12 cellular contexts compared by ENCODE assay signal in the genomic region with DNA sequence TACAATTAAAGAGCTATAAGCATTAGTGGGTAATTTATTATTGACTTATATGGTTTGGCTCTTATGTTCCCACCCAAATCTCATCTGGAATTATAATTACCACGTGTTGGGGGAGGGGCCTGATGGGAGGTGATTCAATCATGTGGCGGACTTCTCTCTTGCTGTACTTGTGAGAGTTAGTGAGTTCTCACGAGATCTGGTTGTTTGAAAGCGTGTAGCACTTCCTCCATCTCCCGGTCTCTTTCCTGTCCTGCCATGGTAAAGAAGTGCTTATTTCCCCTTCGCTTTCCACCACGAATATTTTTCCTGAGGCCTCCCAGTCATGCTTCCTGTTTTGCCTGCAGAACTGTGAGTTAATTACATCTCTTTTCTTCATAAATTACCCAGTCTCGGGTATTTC. TPM values are rescaled to one million over a fixed set of nuclear protein-coding genes. Genes with fewer than 3 reads are reported as not detected.
A peak's percentile ranks its signal among the peaks of the same experiment; 100 is the strongest.
DNase-seq lines count a peak whose midpoint lies in the region; ATAC-seq, FAIRE-seq and TF ChIP-seq lines count a peak whose summit lies in the region.
"Had no signal": no experiment of that assay in that cellular context is flagged by ENCODE, and none has a peak within 500 bp of the region (broad histone marks: within the 10 kb centered on the region; RNA-seq: fewer than 3 reads in every experiment).

No MANE protein-coding gene starts in this region.

- intact Hi-C loops in sigmoid colon (cut with DNase I) = no loop called here

- peak overlapping the region in 3 of 6 donors; percentile 12 to 55 (median 21) for H3K27ac Mint-ChIP-seq in immature natural killer cell

- H3K36me3 Mint-ChIP-seq in immature natural killer cell = no peaks in the 10 kb centered on the region

- no peak for TF ChIP-seq CTCF in sigmoid colon (IDR thresholded peaks at IDR 0.05)

- H3K27me3 ChIP-seq in sigmoid colon = no peaks in the 10 kb centered on the region

- peaks cover 6 to 17% of the 10 kb centered on the region in 2 donors for H3K4me1 Mint-ChIP-seq in immature natural killer cell

- no peak overlapping the region for H3K27ac ChIP-seq in sigmoid colon
- H3K27ac ChIP-seq: pancreas had no signal

- no peaks in the 10 kb centered on the region for H3K36me3 ChIP-seq in sigmoid colon
- H3K36me3 ChIP-seq: pancreas had no signal

- no peaks in the 10 kb centered on the region for H3K9me3 Mint-ChIP-seq in immature natural killer cell

- H3K9me3 ChIP-seq in sigmoid colon = no peaks in the 10 kb centered on the region
- H3K9me3 ChIP-seq: pancreas had no signal

- TF ChIP-seq EP300 in sigmoid colon (IDR thresholded peaks at IDR 0.05) = no peak

- no peaks in the 10 kb centered on the region for H3K4me1 ChIP-seq in sigmoid colon
- H3K4me1 ChIP-seq: pancreas had no signal

- peak; percentile 40 for ATAC-seq in HG02623 (IDR thresholded peaks at IDR 0.05; ENCODE audit: unreplicated experiment)
- no peak for ATAC-seq in GM21367 (IDR thresholded peaks at IDR 0.05; ENCODE audit: unreplicated experiment)
- ATAC-seq in GM21825 (IDR thresholded peaks at IDR 0.05; ENCODE audit: unreplicated experiment) = no peak
- ATAC-seq: pancreas, SK-N-SH treated with all-trans-retinoic acid at 6 μM for 48 hours had no signal

- H3K4me3 Mint-ChIP-seq in immature natural killer cell = peak overlapping the region; percentile 54 to 78 (median 67)

- no peak overlapping the region for H3K4me3 ChIP-seq in sigmoid colon
- H3K4me3 ChIP-seq: pancreas had no signal

- in situ Hi-C loops in SK-MEL-5 (cut with HindIII; ENCODE audit: low pct_unique_long_range_greater_than_20kb, low sequenced_read_pairs) = no loop called here

- FAIRE-seq in GM12891 (lab: Jason Lieb, UNC) = peak; percentile 28
- FAIRE-seq: pancreas had no signal

- DNase-seq in GM12891 (ENCODE audit: insufficient read length, low spot score) = no peak
- peak; percentile 4 for DNase-seq in SK-MEL-5 (ENCODE audit: low read depth, low spot score)
- no peak for DNase-seq in immature natural killer cell
- no peak for DNase-seq in SHP77 treated with DMSO at 0.1 percent for 48 hours (lab: John Stamatoyannopoulos, UW)
- DNase-seq in sigmoid colon = no peak
- DNase-seq: effector memory CD4-positive, alpha-beta T cell; NCI-H187 treated with DMSO at 0.1 percent for 48 hours; pancreas had no signal

- TF ChIP-seq POLR2A in GM12891 (IDR thresholded peaks at IDR 0.05; ENCODE audit: low read depth, low read length) (no peak), sigmoid colon (IDR thresholded peaks at IDR 0.05) (no peak)

- peaks cover under 1 to 4% (median under 1%) of the 10 kb centered on the region in 3 donors for H3K27me3 Mint-ChIP-seq in immature natural killer cell (ENCODE audit: low read depth in 3 of 3)

- WGBS in sigmoid colon, 2 donors = 53 to 75% methylated on average over 8 of the region's 8 CpGs

TF ChIP-seq in GM12891, 5 proteins besides CTCF, POLR2A, EP300 and RAD21:
- TF ChIP-seq PAX5 (IDR thresholded peaks at IDR 0.05; ENCODE audit: insufficient read depth, low read length, severe bottlenecking) (no peak), SPI1 (IDR thresholded peaks at IDR 0.05; ENCODE audit: low read depth, low read length) (peak; percentile 36)

RNA-seq across cellular contexts. Expression of a gene that starts 28.1 kb away (rescaled TPM):
- polyA plus RNA-seq in GM12891 (2012; ENCODE audit: low read depth, missing spikeins) = 29.5 TPM
- total RNA-seq in SK-MEL-5 (2014; rRNA removed; shearing (Covaris generic)) = 31.0 and 32.0 TPM in 2 replicates
- 63.3 and 69.3 TPM in 2 replicates for polyA plus RNA-seq in SK-MEL-5 (2015; cell fraction: cytosol; rRNA removed)
- polyA plus RNA-seq in SK-MEL-5 (2015; cell fraction: nucleus; rRNA removed) = 111 and 163 TPM in 2 replicates
- 10 to 100 TPM in 2 of 3 donors, 1 to 10 TPM in 1; 9.8 to 30.9 (median 10.2) TPM for polyA plus RNA-seq in immature natural killer cell
- total RNA-seq in sigmoid colon = 10 to 100 TPM; 50.4 to 78.2 (median 63.3) TPM
- polyA plus RNA-seq in sigmoid colon = 10 to 100 TPM in 2 of 3 donors, 1 to 10 TPM in 1; 7.2 to 20.6 (median 13.9) TPM
